15 cellular contexts compared by ENCODE assay signal in the genomic region with DNA sequence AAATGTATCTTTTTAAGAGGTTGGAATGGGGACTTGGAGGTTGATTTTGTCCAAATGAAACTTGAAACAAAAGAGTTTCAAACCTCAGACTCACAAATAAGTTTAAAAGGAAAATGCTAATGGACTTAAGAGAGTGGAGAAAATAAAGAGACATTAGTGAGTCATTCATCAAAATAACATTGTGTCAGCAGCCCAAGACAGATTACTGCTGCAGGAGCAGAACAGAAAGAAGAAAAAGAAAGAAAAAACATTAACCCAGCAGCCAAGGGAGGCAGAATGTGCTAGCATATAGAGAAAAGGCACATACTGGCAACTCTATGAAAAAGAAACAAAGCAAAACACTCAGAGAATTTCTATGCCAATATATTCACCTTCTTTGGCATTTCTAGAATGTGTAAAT. TPM values are rescaled to one million over a fixed set of nuclear protein-coding genes. Genes with fewer than 3 reads are reported as not detected.
"Had no signal": no experiment of that assay in that cellular context is flagged by ENCODE, and none has a peak within 500 bp of the region (broad histone marks: within the 10 kb centered on the region; RNA-seq: fewer than 3 reads in every experiment).

No MANE protein-coding gene starts in this region.

- ATAC-seq: activated T-helper 17 cell treated with anti-CD3 and anti-CD28 coated beads, Interleukin-2, amount 50 U/mL, for 72 hours; esophagus mucosa; gastrocnemius medialis; Right ventricle myocardium inferior; stimulated activated naive B cell treated with anti-CD40 and anti-IgM and Interleukin-4, amounts not matched to agents 10 μg/mL and 1 μg/mL and 100 μg/mL, for 72 hours; WTC11 had no signal

- H3K9me3 Mint-ChIP-seq: activated naive CD4-positive, alpha-beta T cell treated with anti-CD3 and anti-CD28 coated beads for 36 hours; mesothelial cell of epicardium; T-helper 1 cell treated with Interleukin-12 subunit alpha and Interleukin-12 subunit beta and Interleukin-4 antibody, amounts not matched to agents 30 μg/mL and 1 μg/mL, for 36 hours; type B pancreatic cell had no signal

- H3K4me3 Mint-ChIP-seq: activated naive CD4-positive, alpha-beta T cell treated with anti-CD3 and anti-CD28 coated beads for 36 hours; activated T-helper 17 cell treated with anti-CD3 and anti-CD28 coated beads, Interleukin-2, amount 50 U/mL, for 72 hours; mesothelial cell of epicardium; stimulated activated naive B cell treated with anti-CD40 and anti-IgM and Interleukin-4, amounts not matched to agents 10 μg/mL and 1 μg/mL and 100 μg/mL, for 72 hours; T-helper 1 cell treated with Interleukin-12 subunit alpha and Interleukin-12 subunit beta and Interleukin-4 antibody, amounts not matched to agents 30 μg/mL and 1 μg/mL, for 36 hours; WTC11 had no signal

- H3K27ac Mint-ChIP-seq: activated naive CD4-positive, alpha-beta T cell treated with anti-CD3 and anti-CD28 coated beads for 36 hours; activated T-helper 17 cell treated with anti-CD3 and anti-CD28 coated beads, Interleukin-2, amount 50 U/mL, for 72 hours; mesothelial cell of epicardium; stimulated activated naive B cell treated with anti-CD40 and anti-IgM and Interleukin-4, amounts not matched to agents 10 μg/mL and 1 μg/mL and 100 μg/mL, for 72 hours; T-helper 1 cell treated with Interleukin-12 subunit alpha and Interleukin-12 subunit beta and Interleukin-4 antibody, amounts not matched to agents 30 μg/mL and 1 μg/mL, for 36 hours; type B pancreatic cell; WTC11 had no signal

- H3K4me1 Mint-ChIP-seq: activated T-helper 17 cell treated with anti-CD3 and anti-CD28 coated beads, Interleukin-2, amount 50 U/mL, for 72 hours; stimulated activated naive B cell treated with anti-CD40 and anti-IgM and Interleukin-4, amounts not matched to agents 10 μg/mL and 1 μg/mL and 100 μg/mL, for 72 hours had no signal

- DNase-seq: activated CD4-positive, alpha-beta T cell treated with anti-CD3 and anti-CD28 coated beads for 48 hours; activated naive CD4-positive, alpha-beta T cell treated with anti-CD3 and anti-CD28 coated beads for 36 hours; amniotic stem cell; gastrocnemius medialis; stimulated activated naive B cell treated with anti-CD40 and anti-IgM and Interleukin-4, amounts not matched to agents 10 μg/mL and 1 μg/mL and 100 μg/mL, for 72 hours; substantia nigra had no signal

- H3K36me3 Mint-ChIP-seq: stimulated activated naive B cell treated with anti-CD40 and anti-IgM and Interleukin-4, amounts not matched to agents 10 μg/mL and 1 μg/mL and 100 μg/mL, for 72 hours had no signal

- H3K4me3 ChIP-seq: gastrocnemius medialis, right atrium auricular region, smooth muscle cell had no signal

- H3K27me3 Mint-ChIP-seq: activated T-helper 17 cell treated with anti-CD3 and anti-CD28 coated beads, Interleukin-2, amount 50 U/mL, for 72 hours; stimulated activated naive B cell treated with anti-CD40 and anti-IgM and Interleukin-4, amounts not matched to agents 10 μg/mL and 1 μg/mL and 100 μg/mL, for 72 hours; type B pancreatic cell had no signal

RNA-seq across cellular contexts. Expression of gene ADAMTS9, which starts 42.6 kb away (rescaled TPM):
- total RNA-seq: activated naive CD4-positive, alpha-beta T cell treated with anti-CD3 and anti-CD28 coated beads for 36 hours; activated T-helper 17 cell treated with anti-CD3 and anti-CD28 coated beads, Interleukin-2, amount 50 U/mL, for 72 hours had no signal
